ENCODE assay signal across 16 cellular contexts in genomic region chr12:113445544-113446176, GRCh38. TPM values are rescaled to one million over a fixed set of nuclear protein-coding genes. Genes with fewer than 3 reads are reported as not detected.
DNase-seq lines count a peak whose midpoint lies in the region; ATAC-seq and TF ChIP-seq lines count a peak whose summit lies in the region.
"Had no signal": no experiment of that assay in that cellular context is flagged by ENCODE, and none has a peak within 500 bp of the region (broad histone marks: within the 10 kb centered on the region; RNA-seq: fewer than 3 reads in every experiment).

No MANE protein-coding gene starts in this region.

- DNase-seq in Daoy (ENCODE audit: low read depth), result peak; percentile 42
- peak; percentile 46 for DNase-seq in Jurkat, Clone E6-1 (ENCODE audit: low read depth, low spot score)
- peak; percentile 36 for DNase-seq in RKO (ENCODE audit: low spot score)
- no peak for DNase-seq in foreskin keratinocyte
- DNase-seq in nephron progenitor cell, result no peak
- no peak for DNase-seq in mesothelial cell of epicardium (ENCODE audit: low spot score in 2 of 2, unreplicated experiment in 2 of 2)
- DNase-seq in islet precursor cell, result no peak
- no peak for DNase-seq in effector CD8-positive, alpha-beta T cell (lab: John Stamatoyannopoulos, UW)
- DNase-seq: activated naive CD4-positive, alpha-beta T cell; body of pancreas; NCI-H1048; stimulated activated naive CD4-positive, alpha-beta T cell had no signal

- no peak overlapping the region for H3K27ac ChIP-seq in foreskin keratinocyte
- H3K27ac ChIP-seq: body of pancreas, parathyroid adenoma had no signal

- peaks cover 4% of the 10 kb centered on the region for H3K9me3 Mint-ChIP-seq in nephron progenitor cell
- no peaks in the 10 kb centered on the region for H3K9me3 Mint-ChIP-seq in mesothelial cell of epicardium

- peaks cover 8% of the 10 kb centered on the region for H3K4me1 Mint-ChIP-seq in nephron progenitor cell
- H3K4me1 Mint-ChIP-seq in mesothelial cell of epicardium, result no peaks in the 10 kb centered on the region
- H3K4me1 Mint-ChIP-seq: CD4-positive, CD25-positive, alpha-beta regulatory T cell; WTC11 had no signal

- H3K27me3 Mint-ChIP-seq in nephron progenitor cell (ENCODE audit: low read depth, poor library complexity), result peaks cover 50% of the 10 kb centered on the region
- H3K27me3 Mint-ChIP-seq in mesothelial cell of epicardium (ENCODE audit: low read depth), result peaks cover 65% of the 10 kb centered on the region

- ATAC-seq in foreskin keratinocyte, result peak; percentile 13
- ATAC-seq: body of pancreas, WTC11 had no signal

- no peak overlapping the region for H3K27ac Mint-ChIP-seq in nephron progenitor cell
- H3K27ac Mint-ChIP-seq in mesothelial cell of epicardium, result no peak overlapping the region
- H3K27ac Mint-ChIP-seq: WTC11 had no signal

- H3K4me1 ChIP-seq in foreskin keratinocyte, result no peaks in the 10 kb centered on the region
- H3K4me1 ChIP-seq: parathyroid adenoma had no signal

- no peaks in the 10 kb centered on the region for H3K36me3 Mint-ChIP-seq in nephron progenitor cell (ENCODE audit: low read depth)
- H3K36me3 Mint-ChIP-seq in mesothelial cell of epicardium, result no peaks in the 10 kb centered on the region
- H3K36me3 Mint-ChIP-seq: CD4-positive, CD25-positive, alpha-beta regulatory T cell; WTC11 had no signal

- H3K4me3 ChIP-seq in Jurkat, Clone E6-1 (ENCODE audit: low read length), result no peak overlapping the region
- H3K4me3 ChIP-seq: body of pancreas had no signal

- TF ChIP-seq CTCF in foreskin keratinocyte (conservative IDR thresholded peaks at IDR 0.05) (no peak), nephron progenitor cell (IDR thresholded peaks at IDR 0.05) (no peak), mesothelial cell of epicardium (IDR thresholded peaks at IDR 0.05; ENCODE audit: unreplicated experiment) (no peak)

- no peak overlapping the region for H3K4me3 Mint-ChIP-seq in nephron progenitor cell
- no peak overlapping the region for H3K4me3 Mint-ChIP-seq in mesothelial cell of epicardium
- H3K4me3 Mint-ChIP-seq: WTC11 had no signal

- H3K27me3 ChIP-seq in foreskin keratinocyte, result peaks cover 24% of the 10 kb centered on the region
- H3K27me3 ChIP-seq: body of pancreas had no signal

RNA-seq across cellular contexts. Expression of gene SDSL, which starts 23.5 kb away (rescaled TPM):
- total RNA-seq in Daoy (2014; rRNA removed; shearing (Covaris generic)), result 41.7 and 42.8 TPM in 2 replicates
- not detected for polyA plus RNA-seq in Jurkat, Clone E6-1 (2012; ENCODE audit: insufficient read depth, insufficient read length)
- 1.2 and 3.4 TPM in 2 replicates for total RNA-seq in foreskin keratinocyte
- 1.9 and 6.2 TPM in 2 replicates for polyA plus RNA-seq in foreskin keratinocyte
- 9.5 to 12.9 TPM (median 11.6 TPM) in 3 replicates for total RNA-seq in mesothelial cell of epicardium
- total RNA-seq: CD4-positive, CD25-positive, alpha-beta regulatory T cell had no signal

RNA-seq across cellular contexts. Expression of gene LHX5, which starts 26.0 kb away (rescaled TPM):
- total RNA-seq in Daoy (2014; rRNA removed; shearing (Covaris generic)), result 0.09 and 0.46 TPM in 2 replicates
- not detected for polyA plus RNA-seq in Jurkat, Clone E6-1 (2012; ENCODE audit: insufficient read depth, insufficient read length)
- total RNA-seq in foreskin keratinocyte (0.11 and 0.24 TPM in 2 replicates), mesothelial cell of epicardium (not detected in 3 replicates)
- polyA plus RNA-seq in foreskin keratinocyte, result 0.10 and 0.31 TPM in 2 replicates
- total RNA-seq: body of pancreas; CD4-positive, CD25-positive, alpha-beta regulatory T cell had no signal
- polyA plus RNA-seq: CD4-positive, CD25-positive, alpha-beta regulatory T cell; esophagus had no signal

RNA-seq across cellular contexts. Expression of gene SDS, which starts 42.0 kb away (rescaled TPM):
- total RNA-seq in Daoy (2014; rRNA removed; shearing (Covaris generic)), result not detected in 2 replicates
- polyA plus RNA-seq in Jurkat, Clone E6-1 (2012; ENCODE audit: insufficient read depth, insufficient read length), result not detected
- total RNA-seq in foreskin keratinocyte (not detected in 2 replicates), mesothelial cell of epicardium (not detected in 3 replicates)
- polyA plus RNA-seq in foreskin keratinocyte, result not detected in 2 replicates
- total RNA-seq: CD4-positive, CD25-positive, alpha-beta regulatory T cell had no signal
- polyA plus RNA-seq: CD4-positive, CD25-positive, alpha-beta regulatory T cell had no signal

Comparison
In these comparisons a context has a peak if more than half of its experiments do, and no peak if none do; other contexts are left out.
1. DNase-seq: peak in Daoy (single experiment), Jurkat, Clone E6-1 (single experiment) and RKO (single experiment); none in foreskin keratinocyte (0 of 2), nephron progenitor cell (single experiment), mesothelial cell of epicardium (0 of 2), islet precursor cell (single experiment) and effector CD8-positive, alpha-beta T cell (single experiment).